ENCODE assay signal across 9 cellular contexts in genomic region chr13:32734511-32734910, GRCh38.
DNase-seq lines count a peak whose midpoint lies in the region; ATAC-seq and TF ChIP-seq lines count a peak whose summit lies in the region.
"Had no signal": no experiment of that assay in that cellular context is flagged by ENCODE, and none has a peak within 500 bp of the region (broad histone marks: within the 10 kb centered on the region; RNA-seq: fewer than 3 reads in every experiment).

No MANE protein-coding gene starts in this region.

- H3K36me3 ChIP-seq in endodermal cell (ENCODE audit: control insufficient read depth, insufficient read depth, low read length): peaks cover 4% of the 10 kb centered on the region

- ATAC-seq in esophagus mucosa (no peak), HG02938 (IDR thresholded peaks at IDR 0.05; ENCODE audit: unreplicated experiment) (no peak)

- peaks cover 20% of the 10 kb centered on the region for H3K4me1 Mint-ChIP-seq in endodermal cell

- no peak overlapping the region for H3K27ac ChIP-seq in endodermal cell (ENCODE audit: low read depth, low read length)

- H3K4me3 ChIP-seq in AG09309 (ENCODE audit: control insufficient read depth, low read depth, low read length) (no peak overlapping the region), endodermal cell (ENCODE audit: low read length) (no peak overlapping the region)

- H3K27me3 Mint-ChIP-seq in endodermal cell (ENCODE audit: insufficient read depth): no peaks in the 10 kb centered on the region
- H3K27me3 Mint-ChIP-seq: activated naive CD8-positive, alpha-beta T cell treated with anti-CD3 and anti-CD28 coated beads, Interleukin-2, amount 10 ng/mL, durations not matched to agents 7 days and 5 days had no signal

- no peak overlapping the region for H3K27ac Mint-ChIP-seq in endodermal cell
- H3K27ac Mint-ChIP-seq: activated naive CD8-positive, alpha-beta T cell treated with anti-CD3 and anti-CD28 coated beads, Interleukin-2, amount 10 ng/mL, durations not matched to agents 7 days and 5 days had no signal

- TF ChIP-seq CTCF in AG09309 (IDR thresholded peaks at IDR 0.05; ENCODE audit: control insufficient read depth, insufficient read depth, low read depth, low read length, missing control alignments) (no peak), endodermal cell (conservative IDR thresholded peaks at IDR 0.05) (no peak)

- H3K9me3 Mint-ChIP-seq in endodermal cell: peaks cover 12% of the 10 kb centered on the region

- peaks cover 10% of the 10 kb centered on the region for H3K36me3 Mint-ChIP-seq in endodermal cell (ENCODE audit: low read depth)

- no CpG with 5 or more reads among the region's 1 CpG for WGBS in endodermal cell (ENCODE audit: insufficient coverage in 1 of 2, insufficient read length in 1 of 2), 2 experiments

- peak; percentile 28 for DNase-seq in AG09309 (ENCODE audit: low read depth)
- DNase-seq in EH (ENCODE audit: low read depth): peak; percentile 67
- peak; percentile 92 for DNase-seq in RKO (ENCODE audit: low spot score)
- DNase-seq in fibroblast of peridontal ligament (ENCODE audit: extremely low read depth): peak; percentile 31
- no peak for DNase-seq in endodermal cell
- DNase-seq: activated naive CD8-positive, alpha-beta T cell treated with anti-CD3 and anti-CD28 coated beads, Interleukin-2, amount 10 ng/mL, durations not matched to agents 7 days and 5 days; NCI-H1048 had no signal

- H3K27me3 ChIP-seq in endodermal cell (ENCODE audit: control insufficient read depth, insufficient read depth, low read length, poor library complexity, severe bottlenecking): no peaks in the 10 kb centered on the region

- no peak overlapping the region for H3K9ac ChIP-seq in endodermal cell (ENCODE audit: extremely low read depth, low read length, poor library complexity, severe bottlenecking)

- H3K4me3 Mint-ChIP-seq in endodermal cell: no peak overlapping the region
- H3K4me3 Mint-ChIP-seq: activated naive CD8-positive, alpha-beta T cell treated with anti-CD3 and anti-CD28 coated beads, Interleukin-2, amount 10 ng/mL, durations not matched to agents 7 days and 5 days had no signal

- H3K4me1 ChIP-seq in endodermal cell (ENCODE audit: control insufficient read depth, insufficient read depth, low read length): no peaks in the 10 kb centered on the region

- H3K9me3 ChIP-seq in endodermal cell (ENCODE audit: control insufficient read depth, low read length): no peaks in the 10 kb centered on the region
